8 cellular contexts compared by ENCODE assay signal in the genomic region with DNA sequence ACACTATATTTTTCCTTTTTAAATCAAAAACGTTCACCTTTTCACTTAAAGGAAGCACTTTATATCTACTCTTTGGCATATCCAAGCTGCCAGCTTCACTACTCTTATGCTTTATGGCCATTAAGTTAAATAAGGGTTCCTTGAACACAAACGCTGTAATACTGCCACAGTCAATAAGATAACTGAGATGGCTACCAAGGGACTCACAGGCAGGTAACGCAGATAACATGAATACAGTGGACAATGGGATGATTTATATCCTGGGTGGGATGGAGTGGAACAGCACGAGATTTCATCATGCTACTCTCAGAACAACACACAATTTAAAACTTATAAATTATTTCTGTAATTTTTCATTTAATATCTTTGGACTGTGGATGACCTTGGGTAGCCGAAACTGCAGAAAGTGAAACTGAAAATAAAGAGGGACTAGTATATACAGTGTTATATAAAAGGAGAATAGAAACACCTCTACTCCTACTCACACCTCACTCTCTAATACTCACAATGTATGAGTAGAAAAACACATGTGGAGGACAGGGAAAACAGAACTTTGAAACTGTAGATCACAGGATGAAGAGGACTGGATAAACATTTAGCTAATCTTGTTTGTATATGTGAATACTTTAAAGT.
DNase-seq lines count a peak whose midpoint lies in the region; ATAC-seq and TF ChIP-seq lines count a peak whose summit lies in the region.

No MANE protein-coding gene starts in this region.

- TF ChIP-seq EP300 in sigmoid colon (IDR thresholded peaks at IDR 0.05) = no peak

- H3K4me3 Mint-ChIP-seq in chondrocyte (ENCODE audit: unreplicated experiment) = no peak overlapping the region

- WGBS in sigmoid colon, 2 donors = 13 to 57% methylated on average over 5 of the region's 5 CpGs

- ATAC-seq in GM19023 (IDR thresholded peaks at IDR 0.05; ENCODE audit: unreplicated experiment) (peak; percentile 48), HG03521 (IDR thresholded peaks at IDR 0.05; ENCODE audit: unreplicated experiment) (peak; percentile 88)

- H3K4me1 Mint-ChIP-seq in chondrocyte (ENCODE audit: low read depth) = peaks cover 14% of the 10 kb centered on the region

- TF ChIP-seq CTCF in breast epithelium (IDR thresholded peaks at IDR 0.05) = no peak
- no peak for TF ChIP-seq CTCF in sigmoid colon (IDR thresholded peaks at IDR 0.05)
- no peak for TF ChIP-seq CTCF in chondrocyte (IDR thresholded peaks at IDR 0.05)

- H3K36me3 ChIP-seq in breast epithelium (no peaks in the 10 kb centered on the region), sigmoid colon (no peaks in the 10 kb centered on the region)

- H3K4me3 ChIP-seq in breast epithelium (peak overlapping the region; percentile 11 to 27 (median 14)), sigmoid colon (peak overlapping the region in 3 of 4 donors; percentile 21 to 31 (median 31))

- TF ChIP-seq POLR2A in breast epithelium (IDR thresholded peaks at IDR 0.05) = no peak
- TF ChIP-seq POLR2A in sigmoid colon (IDR thresholded peaks at IDR 0.05) = no peak

- no peaks in the 10 kb centered on the region for H3K4me1 ChIP-seq in breast epithelium
- H3K4me1 ChIP-seq in sigmoid colon = peaks cover 0 to 18% (median 0%) of the 10 kb centered on the region in 4 donors

- H3K27me3 Mint-ChIP-seq in chondrocyte (ENCODE audit: low read depth) = no peaks in the 10 kb centered on the region

- DNase-seq in A172 (ENCODE audit: low spot score) (peak; percentile 31), breast epithelium (ENCODE audit: low spot score in 2 of 2) (no peak), sigmoid colon (no peak), islet precursor cell (no peak), chondrocyte (ENCODE audit: low spot score) (no peak), NCI-H1048 (lab: John Stamatoyannopoulos, UW) (no peak)

- H3K27me3 ChIP-seq in breast epithelium = no peaks in the 10 kb centered on the region
- no peaks in the 10 kb centered on the region for H3K27me3 ChIP-seq in sigmoid colon

- H3K36me3 Mint-ChIP-seq in chondrocyte (ENCODE audit: low read depth) = no peaks in the 10 kb centered on the region

- intact Hi-C loops in breast epithelium (cut with DNase I; ENCODE audit: low total_unique reads) (no loop called here), sigmoid colon (cut with DNase I) (no loop called here)

- H3K9me3 ChIP-seq in breast epithelium = no peaks in the 10 kb centered on the region
- H3K9me3 ChIP-seq in sigmoid colon = no peaks in the 10 kb centered on the region

- H3K27ac ChIP-seq in breast epithelium (no peak overlapping the region), sigmoid colon (peak overlapping the region in 1 of 4 donors; percentile 19)

- no peaks in the 10 kb centered on the region for H3K9me3 Mint-ChIP-seq in chondrocyte (ENCODE audit: low read depth)

- H3K27ac Mint-ChIP-seq in chondrocyte (ENCODE audit: unreplicated experiment) = no peak overlapping the region
